24 cellular contexts compared by ENCODE assay signal in the genomic region with DNA sequence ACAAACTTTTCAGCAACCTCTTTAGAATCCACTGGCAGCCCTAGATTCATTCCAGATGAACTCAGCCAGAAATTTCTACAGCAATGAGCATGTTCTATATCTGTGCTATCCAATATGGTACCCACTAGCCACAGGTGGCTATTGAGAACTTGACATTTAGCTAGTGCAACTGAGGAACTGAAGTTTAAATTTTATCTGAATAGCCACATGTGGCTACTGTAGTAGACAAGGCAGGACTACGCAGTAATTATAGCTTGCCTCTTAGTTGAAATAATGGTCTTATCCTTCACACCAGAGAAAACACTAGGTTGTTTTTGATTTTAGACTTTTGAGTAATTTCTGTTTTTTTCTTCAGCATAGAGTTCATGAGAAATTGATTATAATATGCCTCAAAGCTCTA.
"Had no signal": no experiment of that assay in that cellular context is flagged by ENCODE, and none has a peak within 500 bp of the region (broad histone marks: within the 10 kb centered on the region; RNA-seq: fewer than 3 reads in every experiment).

No MANE protein-coding gene starts in this region.

- H3K36me3 Mint-ChIP-seq: IgD-negative memory B cell had no signal

- H3K27ac ChIP-seq: HL-60, SJSA1, SK-N-MC had no signal

- H3K27me3 ChIP-seq: SJSA1 had no signal

- DNase-seq: KBM-7, NCI-H1092, NCI-H1105 treated with DMSO at 0.1 percent for 48 hours, NCI-H1417 treated with DMSO at 0.1 percent for 48 hours, NCI-H146, NCI-H1694 treated with DMSO at 0.1 percent for 48 hours, NCI-H2029, NCI-H2081 treated with DMSO at 0.1 percent for 48 hours, NCI-H2171, NCI-H226, NCI-H446, NCI-H510A, NCI-H524 treated with DMSO at 0.1 percent for 48 hours, NCI-H69, NCI-H774, Right ventricle myocardium superior, RPMI8226, SIG-M5 had no signal

- FAIRE-seq: HTR-8/SVneo, RCC 7860 had no signal

- H3K36me3 ChIP-seq: SJSA1 had no signal

- H3K9me3 ChIP-seq: SJSA1 had no signal

- H3K4me3 ChIP-seq: SJSA1, SK-N-MC had no signal
